Comparison of ENCODE assay signal across 8 cellular contexts in genomic region chr11:134261626-134262488, GRCh38. TPM values are rescaled to one million over a fixed set of nuclear protein-coding genes. Genes with fewer than 3 reads are reported as not detected.
DNase-seq lines count a peak whose midpoint lies in the region; ATAC-seq, FAIRE-seq and TF ChIP-seq lines count a peak whose summit lies in the region.

No MANE protein-coding gene starts in this region.

- no peak overlapping the region for H2AFZ ChIP-seq in HepG2 (ENCODE audit: low read length)

- no peak overlapping the region for H3K4me2 ChIP-seq in HepG2 (ENCODE audit: low read depth, low read length)

- in situ Hi-C loops in HepG2 (cut with HindIII; ENCODE audit: extremely low pct_ligation_motif_present, low pct_unique_long_range_greater_than_20kb) = no loop called here

- H3K4me3 Mint-ChIP-seq in activated T-cell treated with anti-CD3 and anti-CD28 coated beads, Interleukin-2, amount 50 U/mL, for 72 hours = no peak overlapping the region

- CTCF ChIA-PET in HepG2 (lab: Yijun Ruan, JAX; ENCODE audit: low intra/inter-chr PET ratio, low total read pairs) = interaction anchor here (0.8 to 1.5 kb wide), 2 partner anchors 54 to 99 kb away, joined by 3 to 5 read pairs; no protein-coding TSS in a partner anchor

- H3K4me1 Mint-ChIP-seq in activated T-cell treated with anti-CD3 and anti-CD28 coated beads, Interleukin-2, amount 50 U/mL, for 72 hours (ENCODE audit: low read depth) = no peaks in the 10 kb centered on the region

- H3K9me3 ChIP-seq in cardiac muscle cell (ENCODE audit: low read depth) (no peaks in the 10 kb centered on the region), HepG2 (ENCODE audit: low read length) (no peaks in the 10 kb centered on the region), tibial nerve (no peaks in the 10 kb centered on the region)

- peaks cover 0 to 3% of the 10 kb centered on the region in 2 donors for H3K36me3 Mint-ChIP-seq in activated T-cell treated with anti-CD3 and anti-CD28 coated beads, Interleukin-2, amount 50 U/mL, for 72 hours (ENCODE audit: insufficient read depth in 2 of 2)

- no peak for ATAC-seq in Right ventricle myocardium superior (ENCODE audit: poor library complexity)
- ATAC-seq in activated T-cell treated with anti-CD3 and anti-CD28 coated beads, Interleukin-2, amount 50 U/mL, for 72 hours (replicated peaks in 1 of 2) = peak; percentile 55 to 62
- ATAC-seq in HepG2 = peak; percentile 95
- no peak for ATAC-seq in HG03025 (IDR thresholded peaks at IDR 0.05; ENCODE audit: low FRiP score, unreplicated experiment)
- ATAC-seq in HG03521 (IDR thresholded peaks at IDR 0.05; ENCODE audit: unreplicated experiment) = no peak

- POLR2A ChIA-PET in HepG2 (lab: Yijun Ruan, JAX) = no interaction called here

- H3K4me1 ChIP-seq in cardiac muscle cell (ENCODE audit: low read depth) = no peaks in the 10 kb centered on the region
- H3K4me1 ChIP-seq in HepG2 (ENCODE audit: insufficient read depth, low read length) = no peaks in the 10 kb centered on the region
- H3K4me1 ChIP-seq in tibial nerve = peaks cover 0 to 6% (median 0%) of the 10 kb centered on the region in 4 donors

- no peak overlapping the region for H3K9ac ChIP-seq in HepG2 (ENCODE audit: insufficient read depth, low read depth, low read length)

- TF ChIP-seq EP300 in HepG2 (IDR thresholded peaks at IDR 0.05; ENCODE audit: low read depth in 2 of 2, low read length in 2 of 2) = no peak
- no peak for TF ChIP-seq EP300 in HepG2 (CRISPR knock-in tag; IDR thresholded peaks at IDR 0.05; ENCODE audit: borderline replicate concordance)
- TF ChIP-seq EP300 in tibial nerve (IDR thresholded peaks at IDR 0.05) = no peak

- peaks cover 20% of the 10 kb centered on the region for H3K36me3 ChIP-seq in cardiac muscle cell
- peaks cover 10 to 47% of the 10 kb centered on the region in 2 experiments; a peak in 4 of 5 replicates for H3K36me3 ChIP-seq in HepG2 (replicated peaks in 1 of 2; ENCODE audit: control insufficient read depth in 1 of 2, insufficient read depth in 2 of 2, low read length in 2 of 2)
- H3K36me3 ChIP-seq in tibial nerve = peaks cover 0 to 81% (median 5%) of the 10 kb centered on the region in 3 donors

- H3K27ac ChIP-seq in cardiac muscle cell = no peak overlapping the region
- H3K27ac ChIP-seq in HepG2 (ENCODE audit: extremely low read length, insufficient read depth, low read length) = no peak overlapping the region
- H3K27ac ChIP-seq in tibial nerve = no peak overlapping the region

- no peaks in the 10 kb centered on the region for H3K9me3 Mint-ChIP-seq in activated T-cell treated with anti-CD3 and anti-CD28 coated beads, Interleukin-2, amount 50 U/mL, for 72 hours

- peak; percentile 15; the same call in 1 of the 2 replicates for TF ChIP-seq RAD21 in HepG2 (CRISPR knock-in tag; IDR thresholded peaks at IDR 0.05)

- no peak overlapping the region for H3K27ac Mint-ChIP-seq in activated T-cell treated with anti-CD3 and anti-CD28 coated beads, Interleukin-2, amount 50 U/mL, for 72 hours

- H3K27me3 Mint-ChIP-seq in activated T-cell treated with anti-CD3 and anti-CD28 coated beads, Interleukin-2, amount 50 U/mL, for 72 hours (ENCODE audit: low read depth) = no peaks in the 10 kb centered on the region

- FAIRE-seq in HepG2 (lab: Jason Lieb, UNC) = no peak

- H4K20me1 ChIP-seq in HepG2 (ENCODE audit: insufficient read depth, low read length) = no peaks in the 10 kb centered on the region

- intact Hi-C loops in Right ventricle myocardium superior (cut with DNase I) (no loop called here), HepG2 (cut with micrococcal nuclease; ENCODE audit: unreplicated experiment) (no loop called here)

- no peaks in the 10 kb centered on the region for H3K79me2 ChIP-seq in HepG2 (ENCODE audit: insufficient read depth, low read length)

- no peak for TF ChIP-seq POLR2A in HepG2 (IDR thresholded peaks at IDR 0.05; ENCODE audit: insufficient read depth in 1 of 2, low read depth in 2 of 2, low read length in 2 of 2)
- no peak for TF ChIP-seq POLR2A in tibial nerve (IDR thresholded peaks at IDR 0.05)

- TF ChIP-seq CTCF in cardiac muscle cell (IDR thresholded peaks at IDR 0.05; ENCODE audit: low read depth, low read length) (peak; percentile 61), LNCaP clone FGC (IDR thresholded peaks at IDR 0.05; ENCODE audit: control insufficient read depth, extremely low read depth, insufficient read depth) (peak; percentile 92), HepG2 (CRISPR knock-in tag; IDR thresholded peaks at IDR 0.05) (peak; percentile 75), tibial nerve (IDR thresholded peaks at IDR 0.05) (peak in 2 of 5 experiments; percentile 12 to 14)

- 85% methylated on average over 11 of the region's 14 CpGs for WGBS in HepG2 (ENCODE audit: low lambda C conversion rate)
- 87 to 88% methylated on average over 14 of the region's 14 CpGs for WGBS in tibial nerve, 2 donors

- DNase-seq in cardiac muscle cell (ENCODE audit: low read depth in 1 of 2, low spot score in 1 of 2) = peak; percentile 24 to 31
- no peak for DNase-seq in Right ventricle myocardium superior
- DNase-seq in LNCaP clone FGC (ENCODE audit: low read depth) = no peak
- DNase-seq in activated T-cell treated with anti-CD3 and anti-CD28 coated beads, Interleukin-2, amount 50 U/mL, for 72 hours = peak; percentile 38 to 40
- DNase-seq in HepG2 (ENCODE audit: low spot score) = peak; percentile 20
- DNase-seq in tibial nerve (ENCODE audit: low spot score in 2 of 2) = no peak

- no peak overlapping the region for H3K4me3 ChIP-seq in cardiac muscle cell
- H3K4me3 ChIP-seq in LNCaP clone FGC (ENCODE audit: low read depth, low read length) = no peak overlapping the region
- no peak overlapping the region for H3K4me3 ChIP-seq in HepG2 (replicated peaks in 1 of 3; ENCODE audit: insufficient read depth in 1 of 3, low read depth in 2 of 3, low read length in 3 of 3)
- no peak overlapping the region for H3K4me3 ChIP-seq in tibial nerve

- H3K27me3 ChIP-seq in cardiac muscle cell (no peaks in the 10 kb centered on the region), HepG2 (ENCODE audit: control insufficient read depth in 1 of 2, insufficient read depth in 2 of 2, low read length in 2 of 2) (no peaks in the 10 kb centered on the region), tibial nerve (no peaks in the 10 kb centered on the region)

- BruUV-seq in HepG2 (replicated peaks; lab: Mats Ljungman, UMichigan) = no TSS peak

RNA-seq across cellular contexts. Expression of gene ACAD8, which starts 8.5 kb away (rescaled TPM):
- total RNA-seq in cardiac muscle cell (45.7 and 55.7 TPM in 2 replicates), Right ventricle myocardium superior (37.6 TPM), HepG2 (2016; rRNA removed; fragmentation: Illumina TruSeq; extraction: Trizol) (16.1 and 20.3 TPM in 2 replicates), tibial nerve (10 to 100 TPM; 26.0 to 35.1 (median 30.1) TPM)
- polyA plus RNA-seq in cardiac muscle cell (52.4 and 70.4 TPM in 2 replicates), HepG2 (2011; rRNA removed) (13.5 and 15.0 TPM in 2 replicates)
- 10 to 100 TPM; 21.6 to 24.0 TPM for total RNA-seq in activated T-cell treated with anti-CD3 and anti-CD28 coated beads, Interleukin-2, amount 50 U/mL, for 72 hours
- total RNA-seq in HepG2 (2016; cell fraction: cytosol; rRNA removed; fragmentation: Illumina TruSeq; extraction: Trizol; ENCODE audit: low read depth) = 3.4 and 4.1 TPM in 2 replicates
- total RNA-seq in HepG2 (2016; cell fraction: insoluble cytoplasmic fraction; rRNA removed; fragmentation: Illumina TruSeq; extraction: Trizol) = 17.3 and 20.9 TPM in 2 replicates
- total RNA-seq in HepG2 (2016; cell fraction: membrane; rRNA removed; fragmentation: Illumina TruSeq; extraction: Trizol) = 6.2 and 6.5 TPM in 2 replicates
- 26.6 and 27.7 TPM in 2 replicates for total RNA-seq in HepG2 (2016; cell fraction: nucleus; rRNA removed; fragmentation: Illumina TruSeq; extraction: Trizol)
- 7.3 and 8.8 TPM in 2 replicates for polyA plus RNA-seq in HepG2 (2011; cell fraction: cytosol; rRNA removed)
- 60.4 and 65.1 TPM in 2 replicates for polyA plus RNA-seq in HepG2 (2011; cell fraction: nucleus; rRNA removed)
- 9.7 and 10.7 TPM in 2 replicates for polyA plus RNA-seq in HepG2 (2012)
- 1.4 and 1.9 TPM in 2 replicates for polyA plus RNA-seq in HepG2 (2016; cell fraction: cytosol; fragmentation: Illumina TruSeq; extraction: Trizol; ENCODE audit: low read depth)
- polyA plus RNA-seq in HepG2 (2016; cell fraction: insoluble cytoplasmic fraction; fragmentation: Illumina TruSeq; extraction: Trizol; ENCODE audit: low read depth) = 13.8 and 14.4 TPM in 2 replicates
- polyA plus RNA-seq in HepG2 (2016; cell fraction: membrane; fragmentation: Illumina TruSeq; extraction: Trizol; ENCODE audit: low read depth) = 3.5 and 4.0 TPM in 2 replicates
- polyA plus RNA-seq in HepG2 (2016; cell fraction: nucleus; fragmentation: Illumina TruSeq; extraction: Trizol; ENCODE audit: insufficient read depth, low read depth) = 54.0 and 56.7 TPM in 2 replicates
- 6.4 and 13.2 TPM in 2 replicates for polyA minus RNA-seq in HepG2 (2011; rRNA and poly(A)+ RNA removed; ENCODE audit: low replicate concordance)
- 4.3 and 4.6 TPM in 2 replicates for polyA minus RNA-seq in HepG2 (2011; cell fraction: cytosol; rRNA and poly(A)+ RNA removed)
- 30.1 and 33.6 TPM in 2 replicates for polyA minus RNA-seq in HepG2 (2011; cell fraction: nucleus; rRNA and poly(A)+ RNA removed)

RNA-seq across cellular contexts. Expression of gene THYN1, which starts 8.7 kb away (rescaled TPM):
- total RNA-seq in cardiac muscle cell (87.4 and 90.2 TPM in 2 replicates), Right ventricle myocardium superior (35.4 TPM), HepG2 (2016; rRNA removed; fragmentation: Illumina TruSeq; extraction: Trizol) (87.6 and 124 TPM in 2 replicates), tibial nerve (10 to 100 TPM; 46.0 to 65.7 (median 53.3) TPM)
- polyA plus RNA-seq in cardiac muscle cell (123 and 145 TPM in 2 replicates), HepG2 (2011; rRNA removed) (36.1 and 42.9 TPM in 2 replicates)
- 10 to 100 TPM; 70.4 to 89.0 TPM for total RNA-seq in activated T-cell treated with anti-CD3 and anti-CD28 coated beads, Interleukin-2, amount 50 U/mL, for 72 hours
- 27.7 and 28.2 TPM in 2 replicates for total RNA-seq in HepG2 (2016; cell fraction: cytosol; rRNA removed; fragmentation: Illumina TruSeq; extraction: Trizol; ENCODE audit: low read depth)
- total RNA-seq in HepG2 (2016; cell fraction: insoluble cytoplasmic fraction; rRNA removed; fragmentation: Illumina TruSeq; extraction: Trizol) = 85.6 and 131 TPM in 2 replicates
- 30.8 and 33.6 TPM in 2 replicates for total RNA-seq in HepG2 (2016; cell fraction: membrane; rRNA removed; fragmentation: Illumina TruSeq; extraction: Trizol)
- total RNA-seq in HepG2 (2016; cell fraction: nucleus; rRNA removed; fragmentation: Illumina TruSeq; extraction: Trizol) = 36.1 and 37.9 TPM in 2 replicates
- polyA plus RNA-seq in HepG2 (2011; cell fraction: cytosol; rRNA removed) = 26.4 and 34.6 TPM in 2 replicates
- polyA plus RNA-seq in HepG2 (2011; cell fraction: nucleus; rRNA removed) = 36.2 and 44.1 TPM in 2 replicates
- polyA plus RNA-seq in HepG2 (2012) = 37.8 and 41.8 TPM in 2 replicates
- polyA plus RNA-seq in HepG2 (2016; cell fraction: cytosol; fragmentation: Illumina TruSeq; extraction: Trizol; ENCODE audit: low read depth) = 16.9 and 21.6 TPM in 2 replicates
- polyA plus RNA-seq in HepG2 (2016; cell fraction: insoluble cytoplasmic fraction; fragmentation: Illumina TruSeq; extraction: Trizol; ENCODE audit: low read depth) = 112 and 113 TPM in 2 replicates
- polyA plus RNA-seq in HepG2 (2016; cell fraction: membrane; fragmentation: Illumina TruSeq; extraction: Trizol; ENCODE audit: low read depth) = 19.0 and 24.5 TPM in 2 replicates
- polyA plus RNA-seq in HepG2 (2016; cell fraction: nucleus; fragmentation: Illumina TruSeq; extraction: Trizol; ENCODE audit: insufficient read depth, low read depth) = 55.9 and 59.2 TPM in 2 replicates
- polyA minus RNA-seq in HepG2 (2011; rRNA and poly(A)+ RNA removed; ENCODE audit: low replicate concordance) = 13.8 and 26.1 TPM in 2 replicates
- 20.0 and 22.4 TPM in 2 replicates for polyA minus RNA-seq in HepG2 (2011; cell fraction: cytosol; rRNA and poly(A)+ RNA removed)
- polyA minus RNA-seq in HepG2 (2011; cell fraction: nucleus; rRNA and poly(A)+ RNA removed) = 13.6 and 18.3 TPM in 2 replicates

RNA-seq across cellular contexts. Expression of gene GLB1L3, which starts 14.3 kb away (rescaled TPM):
- total RNA-seq in cardiac muscle cell (not detected in 2 replicates), Right ventricle myocardium superior (not detected), HepG2 (2016; rRNA removed; fragmentation: Illumina TruSeq; extraction: Trizol) (not detected in 2 replicates), tibial nerve (not detected)
- polyA plus RNA-seq in cardiac muscle cell (not detected in 2 replicates), HepG2 (2011; rRNA removed) (not detected in 2 replicates)
- 10 to 100 TPM; 13.0 to 13.6 TPM for total RNA-seq in activated T-cell treated with anti-CD3 and anti-CD28 coated beads, Interleukin-2, amount 50 U/mL, for 72 hours
- total RNA-seq in HepG2 (2016; cell fraction: cytosol; rRNA removed; fragmentation: Illumina TruSeq; extraction: Trizol; ENCODE audit: low read depth) = not detected in 2 replicates
- not detected in 2 replicates for total RNA-seq in HepG2 (2016; cell fraction: insoluble cytoplasmic fraction; rRNA removed; fragmentation: Illumina TruSeq; extraction: Trizol)
- total RNA-seq in HepG2 (2016; cell fraction: membrane; rRNA removed; fragmentation: Illumina TruSeq; extraction: Trizol) = not detected in 2 replicates
- not detected in 2 replicates for total RNA-seq in HepG2 (2016; cell fraction: nucleus; rRNA removed; fragmentation: Illumina TruSeq; extraction: Trizol)
- not detected in 2 replicates for polyA plus RNA-seq in HepG2 (2011; cell fraction: cytosol; rRNA removed)
- polyA plus RNA-seq in HepG2 (2011; cell fraction: nucleus; rRNA removed) = not detected in 2 replicates
- not detected in 2 replicates for polyA plus RNA-seq in HepG2 (2012)
- polyA plus RNA-seq in HepG2 (2016; cell fraction: cytosol; fragmentation: Illumina TruSeq; extraction: Trizol; ENCODE audit: low read depth) = not detected in 2 replicates
- polyA plus RNA-seq in HepG2 (2016; cell fraction: insoluble cytoplasmic fraction; fragmentation: Illumina TruSeq; extraction: Trizol; ENCODE audit: low read depth) = not detected in 2 replicates
- not detected in 2 replicates for polyA plus RNA-seq in HepG2 (2016; cell fraction: membrane; fragmentation: Illumina TruSeq; extraction: Trizol; ENCODE audit: low read depth)
- not detected in 2 replicates for polyA plus RNA-seq in HepG2 (2016; cell fraction: nucleus; fragmentation: Illumina TruSeq; extraction: Trizol; ENCODE audit: insufficient read depth, low read depth)
- polyA minus RNA-seq in HepG2 (2011; rRNA and poly(A)+ RNA removed; ENCODE audit: low replicate concordance) = not detected in 2 replicates
- polyA minus RNA-seq in HepG2 (2011; cell fraction: cytosol; rRNA and poly(A)+ RNA removed) = not detected in 2 replicates
- not detected in 2 replicates for polyA minus RNA-seq in HepG2 (2011; cell fraction: nucleus; rRNA and poly(A)+ RNA removed)

RNA-seq across cellular contexts. Expression of gene VPS26B, which starts 37.4 kb away (rescaled TPM):
- 49.4 and 56.5 TPM in 2 replicates for total RNA-seq in cardiac muscle cell
- 43.9 and 46.9 TPM in 2 replicates for polyA plus RNA-seq in cardiac muscle cell
- 38.8 TPM for total RNA-seq in Right ventricle myocardium superior
- 10 to 100 TPM; 42.6 to 48.7 TPM for total RNA-seq in activated T-cell treated with anti-CD3 and anti-CD28 coated beads, Interleukin-2, amount 50 U/mL, for 72 hours
- total RNA-seq in HepG2 (2016; rRNA removed; fragmentation: Illumina TruSeq; extraction: Trizol) = 20.2 and 20.4 TPM in 2 replicates
- total RNA-seq in HepG2 (2016; cell fraction: cytosol; rRNA removed; fragmentation: Illumina TruSeq; extraction: Trizol; ENCODE audit: low read depth) = 9.3 and 11.8 TPM in 2 replicates
- 16.6 and 21.1 TPM in 2 replicates for total RNA-seq in HepG2 (2016; cell fraction: insoluble cytoplasmic fraction; rRNA removed; fragmentation: Illumina TruSeq; extraction: Trizol)
- total RNA-seq in HepG2 (2016; cell fraction: membrane; rRNA removed; fragmentation: Illumina TruSeq; extraction: Trizol) = 20.7 and 24.3 TPM in 2 replicates
- total RNA-seq in HepG2 (2016; cell fraction: nucleus; rRNA removed; fragmentation: Illumina TruSeq; extraction: Trizol) = 18.0 and 24.8 TPM in 2 replicates
- 23.2 and 23.6 TPM in 2 replicates for polyA plus RNA-seq in HepG2 (2011; rRNA removed)
- polyA plus RNA-seq in HepG2 (2011; cell fraction: cytosol; rRNA removed) = 18.6 and 19.4 TPM in 2 replicates
- polyA plus RNA-seq in HepG2 (2011; cell fraction: nucleus; rRNA removed) = 49.5 and 51.9 TPM in 2 replicates
- 16.9 and 18.9 TPM in 2 replicates for polyA plus RNA-seq in HepG2 (2012)
- 13.9 and 19.4 TPM in 2 replicates for polyA plus RNA-seq in HepG2 (2016; cell fraction: cytosol; fragmentation: Illumina TruSeq; extraction: Trizol; ENCODE audit: low read depth)
- 23.1 and 26.7 TPM in 2 replicates for polyA plus RNA-seq in HepG2 (2016; cell fraction: insoluble cytoplasmic fraction; fragmentation: Illumina TruSeq; extraction: Trizol; ENCODE audit: low read depth)
- polyA plus RNA-seq in HepG2 (2016; cell fraction: membrane; fragmentation: Illumina TruSeq; extraction: Trizol; ENCODE audit: low read depth) = 21.1 and 25.1 TPM in 2 replicates
- 41.4 and 44.5 TPM in 2 replicates for polyA plus RNA-seq in HepG2 (2016; cell fraction: nucleus; fragmentation: Illumina TruSeq; extraction: Trizol; ENCODE audit: insufficient read depth, low read depth)
- 31.0 and 49.4 TPM in 2 replicates for polyA minus RNA-seq in HepG2 (2011; rRNA and poly(A)+ RNA removed; ENCODE audit: low replicate concordance)
- 13.7 and 15.0 TPM in 2 replicates for polyA minus RNA-seq in HepG2 (2011; cell fraction: cytosol; rRNA and poly(A)+ RNA removed)
- 28.1 and 32.8 TPM in 2 replicates for polyA minus RNA-seq in HepG2 (2011; cell fraction: nucleus; rRNA and poly(A)+ RNA removed)
- 10 to 100 TPM; 32.7 to 35.9 (median 33.3) TPM for total RNA-seq in tibial nerve

RNA-seq across cellular contexts. Expression of gene NCAPD3, which starts 38.1 kb away (rescaled TPM):
- total RNA-seq in cardiac muscle cell (17.1 and 19.0 TPM in 2 replicates), Right ventricle myocardium superior (11.1 TPM), HepG2 (2016; rRNA removed; fragmentation: Illumina TruSeq; extraction: Trizol) (25.6 and 33.3 TPM in 2 replicates), tibial nerve (10 to 100 TPM in 2 of 4 donors, 1 to 10 TPM in 2; 8.2 to 14.7 (median 10.3) TPM)
- polyA plus RNA-seq in cardiac muscle cell (12.6 and 20.8 TPM in 2 replicates), HepG2 (2011; rRNA removed) (18.0 and 20.7 TPM in 2 replicates)
- total RNA-seq in activated T-cell treated with anti-CD3 and anti-CD28 coated beads, Interleukin-2, amount 50 U/mL, for 72 hours = 10 to 100 TPM; 65.8 to 75.6 TPM
- 5.6 and 7.4 TPM in 2 replicates for total RNA-seq in HepG2 (2016; cell fraction: cytosol; rRNA removed; fragmentation: Illumina TruSeq; extraction: Trizol; ENCODE audit: low read depth)
- 25.5 and 31.4 TPM in 2 replicates for total RNA-seq in HepG2 (2016; cell fraction: insoluble cytoplasmic fraction; rRNA removed; fragmentation: Illumina TruSeq; extraction: Trizol)
- total RNA-seq in HepG2 (2016; cell fraction: membrane; rRNA removed; fragmentation: Illumina TruSeq; extraction: Trizol) = 9.0 and 10.1 TPM in 2 replicates
- 44.8 and 48.3 TPM in 2 replicates for total RNA-seq in HepG2 (2016; cell fraction: nucleus; rRNA removed; fragmentation: Illumina TruSeq; extraction: Trizol)
- polyA plus RNA-seq in HepG2 (2011; cell fraction: cytosol; rRNA removed) = 11.8 and 14.9 TPM in 2 replicates
- polyA plus RNA-seq in HepG2 (2011; cell fraction: nucleus; rRNA removed) = 38.8 and 47.9 TPM in 2 replicates
- polyA plus RNA-seq in HepG2 (2012) = 15.5 and 18.8 TPM in 2 replicates
- polyA plus RNA-seq in HepG2 (2016; cell fraction: cytosol; fragmentation: Illumina TruSeq; extraction: Trizol; ENCODE audit: low read depth) = 4.1 and 6.4 TPM in 2 replicates
- polyA plus RNA-seq in HepG2 (2016; cell fraction: insoluble cytoplasmic fraction; fragmentation: Illumina TruSeq; extraction: Trizol; ENCODE audit: low read depth) = 23.1 and 26.0 TPM in 2 replicates
- polyA plus RNA-seq in HepG2 (2016; cell fraction: membrane; fragmentation: Illumina TruSeq; extraction: Trizol; ENCODE audit: low read depth) = 6.2 and 7.0 TPM in 2 replicates
- polyA plus RNA-seq in HepG2 (2016; cell fraction: nucleus; fragmentation: Illumina TruSeq; extraction: Trizol; ENCODE audit: insufficient read depth, low read depth) = 56.6 and 58.9 TPM in 2 replicates
- polyA minus RNA-seq in HepG2 (2011; rRNA and poly(A)+ RNA removed; ENCODE audit: low replicate concordance) = 61.3 and 145 TPM in 2 replicates
- 10.8 and 18.3 TPM in 2 replicates for polyA minus RNA-seq in HepG2 (2011; cell fraction: cytosol; rRNA and poly(A)+ RNA removed)
- 50.2 and 62.6 TPM in 2 replicates for polyA minus RNA-seq in HepG2 (2011; cell fraction: nucleus; rRNA and poly(A)+ RNA removed)

Comparison
In these comparisons a context has a peak if more than half of its experiments do, and no peak if none do; other contexts are left out.
1. DNase-seq: peak in cardiac muscle cell (2 of 2), activated T-cell treated with anti-CD3 and anti-CD28 coated beads, Interleukin-2, amount 50 U/mL, for 72 hours (2 of 2) and HepG2 (single experiment); none in Right ventricle myocardium superior (single experiment), LNCaP clone FGC (single experiment) and tibial nerve (0 of 2).
2. ATAC-seq: peak in activated T-cell treated with anti-CD3 and anti-CD28 coated beads, Interleukin-2, amount 50 U/mL, for 72 hours (2 of 2) and HepG2 (single experiment); none in Right ventricle myocardium superior (single experiment), HG03025 (single experiment) and HG03521 (single experiment).
3. RNA of gene GLB1L3, which starts 14.3 kb away (total RNA-seq): 13.0 to 13.6 TPM in activated T-cell treated with anti-CD3 and anti-CD28 coated beads, Interleukin-2, amount 50 U/mL, for 72 hours; not detected in cardiac muscle cell, not detected in Right ventricle myocardium superior (single experiment), not detected in HepG2 and not detected in tibial nerve; every median in the first group is over 10 times any median in the second.